ENCODE assay signal across 22 cellular contexts in the genomic region with DNA sequence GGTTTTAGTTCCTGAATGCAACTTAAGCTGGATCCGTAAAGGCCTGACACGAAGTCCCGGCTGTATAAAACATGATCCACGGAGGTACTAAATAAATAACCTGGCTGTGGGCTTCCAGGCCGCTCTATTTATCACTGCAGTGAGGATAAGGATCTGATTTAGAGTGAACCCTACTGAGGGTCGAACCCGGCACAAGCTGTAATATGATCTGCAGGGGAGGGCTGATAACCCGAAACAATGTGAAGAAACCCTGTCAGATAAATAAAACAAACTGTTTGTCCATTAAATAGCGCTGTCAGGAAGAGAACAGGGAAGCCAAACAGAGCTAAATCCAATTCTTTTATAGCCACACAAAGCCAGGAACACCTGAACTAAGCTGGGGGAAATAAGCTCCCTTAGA.
DNase-seq lines count a peak whose midpoint lies in the region; ATAC-seq and TF ChIP-seq lines count a peak whose summit lies in the region.
"Had no signal": no experiment of that assay in that cellular context is flagged by ENCODE, and none has a peak within 500 bp of the region (broad histone marks: within the 10 kb centered on the region; RNA-seq: fewer than 3 reads in every experiment).

No MANE protein-coding gene starts in this region.

- H4K20me1 ChIP-seq in neural progenitor cell (ENCODE audit: low read depth): no peaks in the 10 kb centered on the region
- H4K20me1 ChIP-seq: BLaER1 had no signal

- H3K27me3 Mint-ChIP-seq in WTC11 (ENCODE audit: low read depth) (no peaks in the 10 kb centered on the region; the same call in 1 of the 2 replicates), neural progenitor cell (ENCODE audit: insufficient read depth, low read depth) (peaks cover 3% of the 10 kb centered on the region)
- H3K27me3 Mint-ChIP-seq: CD4-positive, CD25-positive, alpha-beta regulatory T cell had no signal

- H3K4me3 Mint-ChIP-seq in WTC11 (no peak overlapping the region), neural progenitor cell (no peak overlapping the region)
- H3K4me3 Mint-ChIP-seq: CD4-positive, CD25-positive, alpha-beta regulatory T cell; H9; HFFc6 had no signal

- no peak for TF ChIP-seq CTCF in HEK293 (tag by site-specific recombination; IDR thresholded peaks at IDR 0.05)
- no peak for TF ChIP-seq CTCF in WTC11 (IDR thresholded peaks at IDR 0.05)
- no peak for TF ChIP-seq CTCF in neural progenitor cell (IDR thresholded peaks at IDR 0.05)

- H3F3A ChIP-seq in neural progenitor cell (ENCODE audit: low read depth): peaks cover 41% of the 10 kb centered on the region

- DNase-seq in WTC11 (ENCODE audit: low spot score): no peak
- DNase-seq in left kidney (ENCODE audit: low read depth, low spot score): peak; percentile 98
- no peak for DNase-seq in neural progenitor cell (ENCODE audit: low spot score)
- DNase-seq in NCI-H1105 treated with DMSO at 0.1 percent for 48 hours (lab: John Stamatoyannopoulos, UW): no peak
- DNase-seq in activated CD8-positive, alpha-beta memory T cell treated with anti-CD3 and anti-CD28 coated beads, Interleukin-2, amount 50 U/mL, for 4 hours: no peak
- DNase-seq in AML-193 (lab: John Stamatoyannopoulos, UW): no peak
- DNase-seq: CD4-positive, CD25-positive, alpha-beta regulatory T cell; DMS153; H9; HFFc6; KBM-7; MV-4-11; NCI-H1105; NCI-H146; NCI-H2029; NCI-H226; NCI-H510A treated with DMSO at 0.1 percent for 48 hours; NCI-H774; SIG-M5 had no signal

- H3K9me3 ChIP-seq in HEK293 (ENCODE audit: control insufficient read depth, insufficient read depth, low read depth, low read length) (no peaks in the 10 kb centered on the region), neural progenitor cell (ENCODE audit: low read depth) (peaks cover 8% of the 10 kb centered on the region)

- peak overlapping the region; percentile 20 for H3K4me2 ChIP-seq in neural progenitor cell
- H3K4me2 ChIP-seq: BLaER1 had no signal

- H3K79me2 ChIP-seq in neural progenitor cell (ENCODE audit: low read depth): no peaks in the 10 kb centered on the region

- H3K27ac Mint-ChIP-seq in WTC11 (0 out of 2 replicates have a peak overlapping the region, but pooled peaks have one; percentile 21), neural progenitor cell (no peak overlapping the region)
- H3K27ac Mint-ChIP-seq: CD4-positive, CD25-positive, alpha-beta regulatory T cell; H9; HFFc6 had no signal

- H3K4me1 ChIP-seq in HEK293 (ENCODE audit: control insufficient read depth, insufficient read depth, low read length) (peaks cover 9% of the 10 kb centered on the region; the same call in 1 of the 2 replicates), neural progenitor cell (peaks cover 42% of the 10 kb centered on the region)
- H3K4me1 ChIP-seq: BLaER1 had no signal

- H3K27ac ChIP-seq in HEK293 (ENCODE audit: extremely low read depth, low read depth, low read length) (no peak overlapping the region; the same call in 1 of the 2 replicates), neural progenitor cell (peak overlapping the region; percentile 17)
- H3K27ac ChIP-seq: BLaER1, SK-N-MC had no signal

- H3K9me3 Mint-ChIP-seq in WTC11 (peaks cover 12% of the 10 kb centered on the region), neural progenitor cell (peaks cover 16% of the 10 kb centered on the region)

- H2AFZ ChIP-seq in neural progenitor cell (replicated peaks): no peak overlapping the region

- no peak overlapping the region for H3K4me3 ChIP-seq in HEK293 (ENCODE audit: low read depth, low read length)
- H3K4me3 ChIP-seq in neural progenitor cell: no peak overlapping the region
- H3K4me3 ChIP-seq: BLaER1, SK-N-MC had no signal

- H3K36me3 ChIP-seq in HEK293 (ENCODE audit: control insufficient read depth in 2 of 2, insufficient read depth in 1 of 2, low read length in 2 of 2): no peaks in the 10 kb centered on the region
- H3K36me3 ChIP-seq in neural progenitor cell: no peaks in the 10 kb centered on the region
- H3K36me3 ChIP-seq: BLaER1 had no signal

- H3K9ac ChIP-seq in neural progenitor cell: no peak overlapping the region
- H3K9ac ChIP-seq: BLaER1 had no signal

- POLR2A ChIA-PET in HEK293 (lab: Yijun Ruan, JAX) (no interaction called here), WTC11 (lab: Charles Lee) (no interaction called here)

- H3K4me1 Mint-ChIP-seq in WTC11: peaks cover 24% of the 10 kb centered on the region
- peaks cover 12% of the 10 kb centered on the region for H3K4me1 Mint-ChIP-seq in neural progenitor cell
- H3K4me1 Mint-ChIP-seq: CD4-positive, CD25-positive, alpha-beta regulatory T cell had no signal

- CTCF ChIA-PET in HEK293 (lab: Yijun Ruan, JAX) (interaction anchor here (0.6 kb wide), 2 partner anchors 12 to 602 kb away, joined by 3 read pairs; no protein-coding TSS in a partner anchor), WTC11 (lab: Charles Lee) (interaction anchor here (0.5 kb wide), 1 partner anchor 156 kb away, joined by 3 read pairs; no protein-coding TSS in a partner anchor)

- ATAC-seq in WTC11: 0 out of 2 replicates have a peak, but pooled peaks have one; percentile 43

- H3K27me3 ChIP-seq in neural progenitor cell: no peaks in the 10 kb centered on the region
- H3K27me3 ChIP-seq: BLaER1 had no signal

- H3K36me3 Mint-ChIP-seq in WTC11 (peaks cover 12% of the 10 kb centered on the region), neural progenitor cell (no peaks in the 10 kb centered on the region)
- H3K36me3 Mint-ChIP-seq: CD4-positive, CD25-positive, alpha-beta regulatory T cell had no signal

TF ChIP-seq in HEK293, 187 proteins besides CTCF, POLR2A, EP300 and RAD21:
- TF ChIP-seq, protein P1, sequence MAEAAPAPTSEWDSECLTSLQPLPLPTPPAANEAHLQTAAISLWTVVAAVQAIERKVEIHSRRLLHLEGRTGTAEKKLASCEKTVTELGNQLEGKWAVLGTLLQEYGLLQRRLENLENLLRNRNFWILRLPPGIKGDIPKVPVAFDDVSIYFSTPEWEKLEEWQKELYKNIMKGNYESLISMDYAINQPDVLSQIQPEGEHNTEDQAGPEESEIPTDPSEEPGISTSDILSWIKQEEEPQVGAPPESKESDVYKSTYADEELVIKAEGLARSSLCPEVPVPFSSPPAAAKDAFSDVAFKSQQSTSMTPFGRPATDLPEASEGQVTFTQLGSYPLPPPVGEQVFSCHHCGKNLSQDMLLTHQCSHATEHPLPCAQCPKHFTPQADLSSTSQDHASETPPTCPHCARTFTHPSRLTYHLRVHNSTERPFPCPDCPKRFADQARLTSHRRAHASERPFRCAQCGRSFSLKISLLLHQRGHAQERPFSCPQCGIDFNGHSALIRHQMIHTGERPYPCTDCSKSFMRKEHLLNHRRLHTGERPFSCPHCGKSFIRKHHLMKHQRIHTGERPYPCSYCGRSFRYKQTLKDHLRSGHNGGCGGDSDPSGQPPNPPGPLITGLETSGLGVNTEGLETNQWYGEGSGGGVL (tag by site-specific recombination; IDR thresholded peaks at IDR 0.05): 0 out of 2 replicates have a peak, but pooled peaks have one; percentile 12
- no peak for TF ChIP-seq ZNF623 (tag by site-specific recombination; IDR thresholded peaks at IDR 0.05)
- TF ChIP-seq ZNF664 (tag by site-specific recombination; IDR thresholded peaks at IDR 0.05): peak; percentile 2; the same call in 1 of the 2 replicates
- peak; percentile 25; the same call in 1 of the 2 replicates for TF ChIP-seq ZIC2 (tag by site-specific recombination; IDR thresholded peaks at IDR 0.05)
TF ChIP-seq in HEK293: peak in this region for 3.

TF ChIP-seq in WTC11, 78 proteins besides CTCF, POLR2A, EP300 and RAD21:
- TF ChIP-seq IRF1 (CRISPR knock-in tag; IDR thresholded peaks at IDR 0.05) (no peak), ZNF532 (CRISPR knock-in tag; IDR thresholded peaks at IDR 0.05; ENCODE audit: borderline replicate concordance) (no peak), ZNF121 (CRISPR knock-in tag; IDR thresholded peaks at IDR 0.05) (no peak), ZBTB21 (CRISPR knock-in tag; IDR thresholded peaks at IDR 0.05; ENCODE audit: borderline replicate concordance) (no peak)
